In genomic region chr22:30423959-30424380, GRCh38 we compare ENCODE assay signal across 8 cellular contexts. TPM values are rescaled to one million over a fixed set of nuclear protein-coding genes. Genes with fewer than 3 reads are reported as not detected.
DNase-seq lines count a peak whose midpoint lies in the region; ATAC-seq, FAIRE-seq and TF ChIP-seq lines count a peak whose summit lies in the region.

No MANE protein-coding gene starts in this region.

- H3K4me1 ChIP-seq in MM.1S (ENCODE audit: low read length): peaks cover 20% of the 10 kb centered on the region

- TF ChIP-seq CTCF in MM.1S (IDR thresholded peaks at IDR 0.05; ENCODE audit: low read length) (no peak), fibroblast of villous mesenchyme (IDR thresholded peaks at IDR 0.05; ENCODE audit: insufficient read depth, low read depth, low read length) (no peak), nephron progenitor cell (IDR thresholded peaks at IDR 0.05) (no peak)

- peak overlapping the region; percentile 95 for H3K4me2 ChIP-seq in MM.1S (ENCODE audit: low read depth, low read length)

- peak overlapping the region; percentile 67; the same call in 1 of the 2 replicates for H3K27ac ChIP-seq in MM.1S (ENCODE audit: low read length)

- H3K36me3 Mint-ChIP-seq in nephron progenitor cell (ENCODE audit: low read depth): peaks cover 30% of the 10 kb centered on the region

- H3K79me2 ChIP-seq in MM.1S (ENCODE audit: low read length): peaks cover 17% of the 10 kb centered on the region

- peaks cover 19% of the 10 kb centered on the region for H3F3A ChIP-seq in MM.1S (ENCODE audit: insufficient read depth, low read length)

- H3K9me3 ChIP-seq in MM.1S (replicated peaks; ENCODE audit: insufficient read depth, low read length): no peaks in the 10 kb centered on the region

- peak; percentile 93 for ATAC-seq in stimulated activated naive CD8-positive, alpha-beta T cell treated with anti-CD3 and anti-CD28 coated beads, Interleukin-15, amount 100 ng/mL, for 72 hours

- peak overlapping the region; percentile 91 for H3K4me3 Mint-ChIP-seq in nephron progenitor cell
- H3K4me3 Mint-ChIP-seq in stimulated activated naive CD8-positive, alpha-beta T cell treated with anti-CD3 and anti-CD28 coated beads, Interleukin-15, amount 100 ng/mL, for 72 hours: peak overlapping the region; percentile 97 to 98

- peak; percentile 100 for DNase-seq in HCEC 1CT
- DNase-seq in MM.1S: peak; percentile 100
- peak; percentile 98 for DNase-seq in SHP77 treated with DMSO at 0.1 percent for 48 hours (lab: John Stamatoyannopoulos, UW)
- peak; percentile 98 for DNase-seq in activated gamma-delta T cell treated with Interleukin-2 at 50 U/mL for 16 hours
- DNase-seq in fibroblast of villous mesenchyme (ENCODE audit: low read depth): peak; percentile 100
- DNase-seq in nephron progenitor cell: peak; percentile 98
- DNase-seq in stimulated activated naive CD8-positive, alpha-beta T cell treated with anti-CD3 and anti-CD28 coated beads, Interleukin-15, amount 100 ng/mL, for 72 hours: peak; percentile 97 to 99

- H3K27ac Mint-ChIP-seq in nephron progenitor cell: peak overlapping the region; percentile 98
- H3K27ac Mint-ChIP-seq in stimulated activated naive CD8-positive, alpha-beta T cell treated with anti-CD3 and anti-CD28 coated beads, Interleukin-15, amount 100 ng/mL, for 72 hours: peak overlapping the region; percentile 92 to 97

- no peaks in the 10 kb centered on the region for H3K9me3 Mint-ChIP-seq in nephron progenitor cell
- H3K9me3 Mint-ChIP-seq in stimulated activated naive CD8-positive, alpha-beta T cell treated with anti-CD3 and anti-CD28 coated beads, Interleukin-15, amount 100 ng/mL, for 72 hours: no peaks in the 10 kb centered on the region

- H3K4me1 Mint-ChIP-seq in nephron progenitor cell: peaks cover 53% of the 10 kb centered on the region
- H3K4me1 Mint-ChIP-seq in stimulated activated naive CD8-positive, alpha-beta T cell treated with anti-CD3 and anti-CD28 coated beads, Interleukin-15, amount 100 ng/mL, for 72 hours: peaks cover 69% of the 10 kb centered on the region

- H3K4me3 ChIP-seq in MM.1S (ENCODE audit: low read length) (peak overlapping the region; percentile 84), fibroblast of villous mesenchyme (ENCODE audit: low read depth, low read length) (peak overlapping the region; percentile 71)

- H3K27me3 ChIP-seq in MM.1S (replicated peaks; ENCODE audit: insufficient read depth, low read length): no peaks in the 10 kb centered on the region

- peak; percentile 99 for FAIRE-seq in G401.6 (lab: Jason Lieb, UNC)

- no peaks in the 10 kb centered on the region for H3K9me2 ChIP-seq in MM.1S (replicated peaks; ENCODE audit: insufficient read depth, low read length)

- no peaks in the 10 kb centered on the region for H3K36me3 ChIP-seq in MM.1S (replicated peaks; ENCODE audit: insufficient read depth, low read length)

- peak overlapping the region; percentile 92 for H2AFZ ChIP-seq in MM.1S (ENCODE audit: low read length)

- peaks cover 4% of the 10 kb centered on the region for H3K27me3 Mint-ChIP-seq in nephron progenitor cell (ENCODE audit: low read depth, poor library complexity)
- no peaks in the 10 kb centered on the region for H3K27me3 Mint-ChIP-seq in stimulated activated naive CD8-positive, alpha-beta T cell treated with anti-CD3 and anti-CD28 coated beads, Interleukin-15, amount 100 ng/mL, for 72 hours

- no peaks in the 10 kb centered on the region for H4K20me1 ChIP-seq in MM.1S (ENCODE audit: insufficient read depth, low read length)

- H3K9ac ChIP-seq in MM.1S (ENCODE audit: low read length): peak overlapping the region; percentile 89; the same call in 1 of the 2 replicates

RNA-seq across cellular contexts. Expression of gene MTFP1, which starts 1.6 kb away (rescaled TPM):
- total RNA-seq in fibroblast of villous mesenchyme: 10.8 and 11.3 TPM in 2 replicates

RNA-seq across cellular contexts. Expression of gene SEC14L2, which starts 27.2 kb away (rescaled TPM):
- 9.5 and 12.2 TPM in 2 replicates for total RNA-seq in fibroblast of villous mesenchyme

RNA-seq across cellular contexts. Expression of gene RNF215, which starts 36.8 kb away (rescaled TPM):
- 19.6 and 20.3 TPM in 2 replicates for total RNA-seq in fibroblast of villous mesenchyme

RNA-seq across cellular contexts. Expression of gene SEC14L3, which starts 47.8 kb away (rescaled TPM):
- total RNA-seq in fibroblast of villous mesenchyme: not detected in 2 replicates

Comparison
In these comparisons a context has a peak if more than half of its experiments do, and no peak if none do; other contexts are left out.
1. Peak in every context shown above with its lines: DNase-seq, ATAC-seq, H3K4me3 ChIP-seq and H3K27ac ChIP-seq.